ENCODE assay signal across 17 cellular contexts in genomic region chr5:179680014-179680779, GRCh38. TPM values are rescaled to one million over a fixed set of nuclear protein-coding genes. Genes with fewer than 3 reads are reported as not detected.
A peak's percentile ranks its signal among the peaks of the same experiment; 100 is the strongest.
DNase-seq lines count a peak whose midpoint lies in the region; ATAC-seq, FAIRE-seq and TF ChIP-seq lines count a peak whose summit lies in the region.
"Had no signal": no experiment of that assay in that cellular context is flagged by ENCODE, and none has a peak within 500 bp of the region (broad histone marks: within the 10 kb centered on the region; RNA-seq: fewer than 3 reads in every experiment).

No MANE protein-coding gene starts in this region.

- H3K27me3 ChIP-seq in H1 (replicated peaks in 1 of 4; ENCODE audit: control insufficient read depth in 3 of 4, extremely low read depth in 1 of 4, insufficient read depth in 3 of 4, low read length in 3 of 4) (peaks cover 0 to 4% (median 0%) of the 10 kb centered on the region in 4 experiments; a peak in 1 of 7 replicates), tibial artery (no peaks in the 10 kb centered on the region)

- no peak overlapping the region for H3K14ac ChIP-seq in H1 (ENCODE audit: insufficient read length)

- H4K91ac ChIP-seq in H1 (replicated peaks; ENCODE audit: insufficient read length, low read length), result no peak overlapping the region

- peak overlapping the region; percentile 53 for H3K4me3 Mint-ChIP-seq in activated naive CD4-positive, alpha-beta T cell treated with anti-CD3 and anti-CD28 coated beads, Interleukin-2, amount 10 ng/mL, durations not matched to agents 7 days and 5 days
- H3K4me3 Mint-ChIP-seq in T-cell, result peak overlapping the region; percentile 63 to 99 (median 70)
- H3K4me3 Mint-ChIP-seq in stimulated activated naive B cell treated with anti-CD40 and anti-IgM and Interleukin-4, amounts not matched to agents 10 μg/mL and 1 μg/mL and 100 μg/mL, for 72 hours, result peak overlapping the region; percentile 26 to 60

- FAIRE-seq in H1 (lab: Jason Lieb, UNC), result no peak
- no peak for FAIRE-seq in GM12891 (lab: Jason Lieb, UNC)

- peaks cover 27% of the 10 kb centered on the region for H3K36me3 Mint-ChIP-seq in activated naive CD4-positive, alpha-beta T cell treated with anti-CD3 and anti-CD28 coated beads, Interleukin-2, amount 10 ng/mL, durations not matched to agents 7 days and 5 days
- peaks cover 2% of the 10 kb centered on the region for H3K36me3 Mint-ChIP-seq in T-cell
- peaks cover 17 to 35% of the 10 kb centered on the region in 2 donors for H3K36me3 Mint-ChIP-seq in stimulated activated naive B cell treated with anti-CD40 and anti-IgM and Interleukin-4, amounts not matched to agents 10 μg/mL and 1 μg/mL and 100 μg/mL, for 72 hours

- H4K8ac ChIP-seq in H1 (ENCODE audit: extremely low read depth, insufficient read depth, low read length), result no peak overlapping the region

- TF ChIP-seq POLR2A in H1 (IDR thresholded peaks at IDR 0.05; ENCODE audit: control extremely low read depth in 1 of 2, low read depth in 2 of 2, low read length in 2 of 2) (no peak), GM12891 (IDR thresholded peaks at IDR 0.05; ENCODE audit: low read depth, low read length) (no peak)

- H3K9me3 ChIP-seq in H1 (ENCODE audit: insufficient read depth in 2 of 2, low read depth in 1 of 2, low read length in 1 of 2), result no peaks in the 10 kb centered on the region
- H3K9me3 ChIP-seq in tibial artery, result no peaks in the 10 kb centered on the region

- peak overlapping the region; percentile 15 for H3K27ac Mint-ChIP-seq in activated naive CD4-positive, alpha-beta T cell treated with anti-CD3 and anti-CD28 coated beads, Interleukin-2, amount 10 ng/mL, durations not matched to agents 7 days and 5 days
- peak overlapping the region; percentile 77 to 83 for H3K27ac Mint-ChIP-seq in T-cell
- no peak overlapping the region for H3K27ac Mint-ChIP-seq in stimulated activated naive B cell treated with anti-CD40 and anti-IgM and Interleukin-4, amounts not matched to agents 10 μg/mL and 1 μg/mL and 100 μg/mL, for 72 hours

- H3K79me1 ChIP-seq in H1 (ENCODE audit: low read depth, low read length), result 0 out of 2 replicates have a peak, but pooled peaks cover 2% of the 10 kb centered on the region

- H3K4me3 ChIP-seq in H1 (ENCODE audit: extremely low read depth in 1 of 4, insufficient read depth in 2 of 4, low read depth in 3 of 4, low read length in 4 of 4), result no peak overlapping the region
- no peak overlapping the region for H3K4me3 ChIP-seq in tibial artery
- H3K4me3 ChIP-seq: PC-9 had no signal

- H4K20me1 ChIP-seq in H1 (replicated peaks in 1 of 2; ENCODE audit: control insufficient read depth in 1 of 2, insufficient read depth in 2 of 2, low read length in 2 of 2), result peaks cover 0 to 2% of the 10 kb centered on the region in 2 experiments

- H3K4me2 ChIP-seq in H1 (ENCODE audit: insufficient read depth in 1 of 2, low read depth in 2 of 2, low read length in 2 of 2), result peak overlapping the region in 1 of 2 experiments; percentile 68; a peak in 1 of 4 replicates

- no peak overlapping the region for H3K23ac ChIP-seq in H1 (ENCODE audit: insufficient read length)

- H3K9me3 Mint-ChIP-seq in activated naive CD4-positive, alpha-beta T cell treated with anti-CD3 and anti-CD28 coated beads, Interleukin-2, amount 10 ng/mL, durations not matched to agents 7 days and 5 days, result no peaks in the 10 kb centered on the region
- no peaks in the 10 kb centered on the region for H3K9me3 Mint-ChIP-seq in T-cell
- H3K9me3 Mint-ChIP-seq in stimulated activated naive B cell treated with anti-CD40 and anti-IgM and Interleukin-4, amounts not matched to agents 10 μg/mL and 1 μg/mL and 100 μg/mL, for 72 hours, result peaks cover 3 to 5% of the 10 kb centered on the region in 2 donors

- TF ChIP-seq CTCF in H1 (IDR thresholded peaks at IDR 0.05; ENCODE audit: control extremely low read depth in 1 of 3, insufficient read depth in 1 of 3, low read depth in 1 of 3, low read length in 3 of 3) (no peak), tibial artery (IDR thresholded peaks at IDR 0.05) (no peak)

- no peak overlapping the region for H3K27ac ChIP-seq in H1 (ENCODE audit: low read depth, low read length)
- no peak overlapping the region for H3K27ac ChIP-seq in tibial artery
- H3K27ac ChIP-seq: PC-9 had no signal

- H2BK20ac ChIP-seq in H1 (ENCODE audit: low read length), result no peak overlapping the region

- POLR2A ChIA-PET in T-cell (lab: Charles Lee) (interaction anchor here (0.6 to 0.7 kb wide), 3 partner anchors 14 to 49 kb away, joined by 3 to 7 read pairs (median 3); no protein-coding TSS in a partner anchor), H1 (lab: Charles Lee; ENCODE audit: partially characterized antibody) (interaction anchor here (0.6 to 6.4 kb wide), 12 partner anchors 9 to 151 kb away, joined by 3 to 50 read pairs (median 8); partner anchors contain the start of genes HNRNPH1 and RUFY1)

- H3K4me1 ChIP-seq in H1 (replicated peaks in 1 of 4; ENCODE audit: control insufficient read depth in 3 of 4, insufficient read depth in 4 of 4, low read length in 3 of 4), result peaks cover 0 to 12% (median 7%) of the 10 kb centered on the region in 4 experiments; a peak in 5 of 7 replicates
- peaks cover 0 to 23% (median 15%) of the 10 kb centered on the region in 4 donors for H3K4me1 ChIP-seq in tibial artery

- ATAC-seq in T-cell (replicated peaks in 1 of 4), result no peak
- no peak for ATAC-seq in stimulated activated naive B cell treated with anti-CD40 and anti-IgM and Interleukin-4, amounts not matched to agents 10 μg/mL and 1 μg/mL and 100 μg/mL, for 72 hours (replicated peaks)

- H2BK15ac ChIP-seq in H1 (ENCODE audit: low read length), result no peak overlapping the region

- H3K36me3 ChIP-seq in H1 (ENCODE audit: control insufficient read depth in 2 of 4, insufficient read depth in 4 of 4, low read length in 3 of 4), result peaks cover 0 to 6% (median 0%) of the 10 kb centered on the region in 4 experiments; a peak in 2 of 8 replicates
- no peaks in the 10 kb centered on the region for H3K36me3 ChIP-seq in tibial artery

- no peak for DNase-seq in activated naive CD4-positive, alpha-beta T cell treated with anti-CD3 and anti-CD28 coated beads, Interleukin-2, amount 10 ng/mL, durations not matched to agents 7 days and 5 days
- DNase-seq in activated naive CD4-positive, alpha-beta T cell treated with anti-CD3 and anti-CD28 coated beads, Interleukin-2, amount 50 U/mL, for 16 hours, result no peak
- DNase-seq in T-cell (no peak), H1 (ENCODE audit: low read depth in 1 of 2, low spot score in 2 of 2) (no peak), tibial artery (no peak), GM12891 (ENCODE audit: insufficient read length, low spot score) (no peak)
- no peak for DNase-seq in stimulated activated naive B cell treated with anti-CD40 and anti-IgM and Interleukin-4, amounts not matched to agents 10 μg/mL and 1 μg/mL and 100 μg/mL, for 72 hours
- no peak for DNase-seq in stimulated activated CD4-positive, alpha-beta T cell treated with anti-CD3 and anti-CD28 coated beads, Interleukin-4, amount 100 ng/mL, for 1 hour
- DNase-seq: AML-193; mesendoderm; NCI-H2171; stimulated activated CD4-positive, alpha-beta T cell treated with anti-CD3 and anti-CD28 coated beads, Interleukin-2, amount 100 ng/mL, for 48 hours; T-helper 9 cell had no signal

- H3K4ac ChIP-seq in H1 (replicated peaks; ENCODE audit: insufficient read length, low read depth, low read length), result no peak overlapping the region

- H2BK12ac ChIP-seq in H1 (ENCODE audit: low read depth, low read length), result no peak overlapping the region

- peaks cover 16% of the 10 kb centered on the region for H3K23me2 ChIP-seq in H1 (ENCODE audit: low read depth, low read length)

- H2BK5ac ChIP-seq in H1 (ENCODE audit: low read depth, low read length), result no peak overlapping the region

- no peaks in the 10 kb centered on the region for H3K27me3 Mint-ChIP-seq in activated naive CD4-positive, alpha-beta T cell treated with anti-CD3 and anti-CD28 coated beads, Interleukin-2, amount 10 ng/mL, durations not matched to agents 7 days and 5 days
- H3K27me3 Mint-ChIP-seq in T-cell, result no peaks in the 10 kb centered on the region
- no peaks in the 10 kb centered on the region for H3K27me3 Mint-ChIP-seq in stimulated activated naive B cell treated with anti-CD40 and anti-IgM and Interleukin-4, amounts not matched to agents 10 μg/mL and 1 μg/mL and 100 μg/mL, for 72 hours

- CTCF ChIA-PET in activated naive CD4-positive, alpha-beta T cell treated with anti-CD3 and anti-CD28 coated beads, Interleukin-2, amount 10 ng/mL, durations not matched to agents 7 days and 5 days (lab: Charles Lee), result interaction anchor here (0.7 to 1.5 kb wide), 4 partner anchors 12 to 57 kb away, joined by 3 to 10 read pairs (median 4); partner anchors contain the start of gene HNRNPH1
- CTCF ChIA-PET in T-cell (lab: Charles Lee), result interaction anchor here in 1 of 2 donors (0.5 kb wide), 2 partner anchors 86 to 655 kb away, joined by 3 to 11 read pairs; no protein-coding TSS in a partner anchor
- CTCF ChIA-PET in H1 (lab: Charles Lee; ENCODE audit: partially characterized antibody), result interaction anchor here (1.2 to 2.7 kb wide), 8 partner anchors 11 to 103 kb away, joined by 3 to 16 read pairs (median 4); no protein-coding TSS in a partner anchor

- TF ChIP-seq EP300 in H1 (IDR thresholded peaks at IDR 0.05; ENCODE audit: borderline replicate concordance in 1 of 2, low read depth in 2 of 2, low read length in 2 of 2), result no peak

- H2AK5ac ChIP-seq in H1 (ENCODE audit: low read depth, low read length), result peak overlapping the region; percentile 25; the same call in 1 of the 2 replicates

- 0 out of 2 replicates have a peak overlapping the region, but pooled peaks have one; percentile 20 for H3K18ac ChIP-seq in H1 (ENCODE audit: extremely low read depth, low read length)

- H4K5ac ChIP-seq in H1 (ENCODE audit: insufficient read length, low read depth, low read length), result no peak overlapping the region

- H2BK120ac ChIP-seq in H1 (replicated peaks; ENCODE audit: low read depth, low read length), result no peak overlapping the region

- no peak overlapping the region for H2AFZ ChIP-seq in H1 (ENCODE audit: low read length)
- H2AFZ ChIP-seq: PC-9 had no signal

- TF ChIP-seq RAD21 in H1 (IDR thresholded peaks at IDR 0.05 in 1 of 2, conservative IDR thresholded peaks at IDR 0.05 in 1 of 2; ENCODE audit: low read depth in 2 of 2, low read length in 2 of 2), result no peak

- intact Hi-C loops in tibial artery (cut with DNase I; ENCODE audit: low total_unique reads), result no loop called here

- H3K79me2 ChIP-seq in H1 (ENCODE audit: control insufficient read depth in 1 of 2, insufficient read depth in 2 of 2, low read length in 2 of 2), result peaks cover 0 to 7% of the 10 kb centered on the region in 2 experiments; a peak in 1 of 4 replicates

- H3K56ac ChIP-seq in H1 (replicated peaks; ENCODE audit: insufficient read length, low read depth, low read length), result no peak overlapping the region

- no peak overlapping the region for H3K9ac ChIP-seq in H1 (replicated peaks in 1 of 4; ENCODE audit: extremely low read depth in 1 of 4, low read depth in 3 of 4, low read length in 3 of 4)

- WGBS in H1 (ENCODE audit: extremely low coverage in 1 of 2, insufficient coverage in 1 of 2, insufficient read length in 1 of 2, insufficient replicate concordance in 2 of 2, low coverage in 1 of 2, low lambda C conversion rate in 2 of 2, missing lambda C conversion rate in 1 of 2), 2 experiments, result 87% methylated on average over 9 of the region's 9 CpGs; no CpG with 5 or more reads in 1 of the 2 experiments

- H3K4me1 Mint-ChIP-seq in activated naive CD4-positive, alpha-beta T cell treated with anti-CD3 and anti-CD28 coated beads, Interleukin-2, amount 10 ng/mL, durations not matched to agents 7 days and 5 days, result peaks cover 45% of the 10 kb centered on the region
- H3K4me1 Mint-ChIP-seq in T-cell, result peaks cover 30 to 34% (median 31%) of the 10 kb centered on the region in 3 donors
- peaks cover 37 to 61% of the 10 kb centered on the region in 2 donors for H3K4me1 Mint-ChIP-seq in stimulated activated naive B cell treated with anti-CD40 and anti-IgM and Interleukin-4, amounts not matched to agents 10 μg/mL and 1 μg/mL and 100 μg/mL, for 72 hours

RNA-seq across cellular contexts. Expression of gene CBY3, which starts 0.6 kb away (rescaled TPM):
- total RNA-seq in T-cell, result under 1 TPM in 3 of 5 donors, not detected in 2; 0.50 to 0.66 (median 0.57) TPM
- total RNA-seq in H1 (2021; fragmentation: NEBNext Ultra II Directional; extraction: Animal tissue kit (Norgen Biotek cat#: 25700)), result 0.39 and 1.4 TPM in 2 replicates
- 0.38 and 0.39 TPM in 2 replicates for polyA plus RNA-seq in H1 (2011; rRNA removed)
- 0.37 TPM for polyA plus RNA-seq in H1 (2011; cell fraction: cytosol; rRNA removed)
- polyA plus RNA-seq in H1 (2011; cell fraction: nucleus; rRNA removed), result 1.1 TPM
- polyA plus RNA-seq in H1 (2012, experiment 1 of 2), result 1.4 to 2.4 TPM (median 1.8 TPM) in 3 of 4 replicates, not detected in the other
- polyA plus RNA-seq in H1 (2012, experiment 2 of 2), result 0.51 TPM
- 0.22 TPM for polyA plus RNA-seq in H1 (2013, experiment 1 of 2)
- 0.13 TPM for polyA plus RNA-seq in H1 (2013, experiment 2 of 2)
- 0.34 and 0.35 TPM in 2 replicates for polyA minus RNA-seq in H1 (2011; rRNA and poly(A)+ RNA removed)
- 1.5 TPM for polyA minus RNA-seq in H1 (2011; cell fraction: cytosol; rRNA and poly(A)+ RNA removed)
- 2.7 TPM for polyA minus RNA-seq in H1 (2011; cell fraction: nucleus; rRNA and poly(A)+ RNA removed)
- 0.46 TPM for polyA plus RNA-seq in GM12891 (2012; ENCODE audit: low read depth, missing spikeins)
- total RNA-seq: cardiac septum, epithelial cell of proximal tubule, PC-9, renal cortical epithelial cell had no signal

RNA-seq across cellular contexts. Expression of gene CANX, which starts 18.6 kb away (rescaled TPM):
- 100 to 1,000 TPM; 205 to 306 (median 262) TPM for total RNA-seq in T-cell
- 659 and 691 TPM in 2 replicates for total RNA-seq in H1 (2021; fragmentation: NEBNext Ultra II Directional; extraction: Animal tissue kit (Norgen Biotek cat#: 25700))
- polyA plus RNA-seq in H1 (2011; rRNA removed), result 128 and 136 TPM in 2 replicates
- 198 TPM for polyA plus RNA-seq in H1 (2011; cell fraction: cytosol; rRNA removed)
- polyA plus RNA-seq in H1 (2011; cell fraction: nucleus; rRNA removed), result 235 TPM
- 585 to 1,069 TPM (median 670 TPM) in 4 replicates for polyA plus RNA-seq in H1 (2012, experiment 1 of 2)
- polyA plus RNA-seq in H1 (2012, experiment 2 of 2), result 26.5 TPM
- polyA plus RNA-seq in H1 (2013, experiment 1 of 2), result 645 TPM
- 713 TPM for polyA plus RNA-seq in H1 (2013, experiment 2 of 2)
- 1,075 and 1,150 TPM in 2 replicates for polyA minus RNA-seq in H1 (2011; rRNA and poly(A)+ RNA removed)
- polyA minus RNA-seq in H1 (2011; cell fraction: cytosol; rRNA and poly(A)+ RNA removed), result 511 TPM
- polyA minus RNA-seq in H1 (2011; cell fraction: nucleus; rRNA and poly(A)+ RNA removed), result 490 TPM
- polyA plus RNA-seq in GM12891 (2012; ENCODE audit: low read depth, missing spikeins), result 191 TPM

RNA-seq across cellular contexts. Expression of gene MAML1, which starts 52.4 kb away (rescaled TPM):
- 10 to 100 TPM; 31.3 to 56.4 (median 50.6) TPM for total RNA-seq in T-cell
- total RNA-seq in H1 (2021; fragmentation: NEBNext Ultra II Directional; extraction: Animal tissue kit (Norgen Biotek cat#: 25700)), result 41.9 and 45.6 TPM in 2 replicates
- 17.1 and 21.8 TPM in 2 replicates for polyA plus RNA-seq in H1 (2011; rRNA removed)
- 11.3 TPM for polyA plus RNA-seq in H1 (2011; cell fraction: cytosol; rRNA removed)
- polyA plus RNA-seq in H1 (2011; cell fraction: nucleus; rRNA removed), result 20.4 TPM
- polyA plus RNA-seq in H1 (2012, experiment 1 of 2), result 27.3 to 34.0 TPM (median 31.2 TPM) in 4 replicates
- 20.2 TPM for polyA plus RNA-seq in H1 (2012, experiment 2 of 2)
- 27.3 TPM for polyA plus RNA-seq in H1 (2013, experiment 1 of 2)
- 28.9 TPM for polyA plus RNA-seq in H1 (2013, experiment 2 of 2)
- 16.0 and 35.9 TPM in 2 replicates for polyA minus RNA-seq in H1 (2011; rRNA and poly(A)+ RNA removed)
- 18.1 TPM for polyA minus RNA-seq in H1 (2011; cell fraction: cytosol; rRNA and poly(A)+ RNA removed)
- 20.5 TPM for polyA minus RNA-seq in H1 (2011; cell fraction: nucleus; rRNA and poly(A)+ RNA removed)
- 7.9 TPM for polyA plus RNA-seq in GM12891 (2012; ENCODE audit: low read depth, missing spikeins)

RNA-seq across cellular contexts. Expression of gene HNRNPH1, which starts 56.7 kb away (rescaled TPM):
- total RNA-seq in T-cell, result 1,000 to 10,000 TPM; 1,278 to 2,165 (median 1,301) TPM
- total RNA-seq in H1 (2021; fragmentation: NEBNext Ultra II Directional; extraction: Animal tissue kit (Norgen Biotek cat#: 25700)), result 720 and 735 TPM in 2 replicates
- 130 and 170 TPM in 2 replicates for polyA plus RNA-seq in H1 (2011; rRNA removed)
- 361 TPM for polyA plus RNA-seq in H1 (2011; cell fraction: cytosol; rRNA removed)
- 324 TPM for polyA plus RNA-seq in H1 (2011; cell fraction: nucleus; rRNA removed)
- polyA plus RNA-seq in H1 (2012, experiment 1 of 2), result 565 to 856 TPM (median 700 TPM) in 4 replicates
- polyA plus RNA-seq in H1 (2012, experiment 2 of 2), result 39.3 TPM
- 345 TPM for polyA plus RNA-seq in H1 (2013, experiment 1 of 2)
- 302 TPM for polyA plus RNA-seq in H1 (2013, experiment 2 of 2)
- polyA minus RNA-seq in H1 (2011; rRNA and poly(A)+ RNA removed), result 287 and 355 TPM in 2 replicates
- 877 TPM for polyA minus RNA-seq in H1 (2011; cell fraction: cytosol; rRNA and poly(A)+ RNA removed)
- 893 TPM for polyA minus RNA-seq in H1 (2011; cell fraction: nucleus; rRNA and poly(A)+ RNA removed)
- 386 TPM for polyA plus RNA-seq in GM12891 (2012; ENCODE audit: low read depth, missing spikeins)
